Comparison of ENCODE assay signal across 35 cellular contexts in the genomic region with DNA sequence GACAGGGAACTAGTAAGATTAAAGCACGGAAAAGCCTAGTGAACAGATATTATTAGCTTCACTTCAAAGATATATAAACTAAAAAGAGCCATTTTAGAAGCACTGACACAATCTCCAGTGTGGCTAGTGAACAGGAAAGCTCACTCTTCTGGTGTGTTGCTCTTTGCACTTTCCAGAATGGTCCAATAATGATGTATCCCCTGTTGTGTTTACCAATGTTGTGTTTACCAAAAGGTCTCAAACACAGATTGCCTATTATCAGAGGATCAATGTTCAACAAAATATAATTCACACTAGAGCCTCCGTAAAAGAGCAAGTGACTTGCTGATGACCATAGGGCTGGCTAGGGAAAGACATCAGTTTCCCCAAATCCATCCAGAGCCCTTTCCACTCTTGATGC.
"Had no signal": no experiment of that assay in that cellular context is flagged by ENCODE, and none has a peak within 500 bp of the region (broad histone marks: within the 10 kb centered on the region; RNA-seq: fewer than 3 reads in every experiment).

No MANE protein-coding gene starts in this region.

- H3K36me3 ChIP-seq: adrenal gland, brain microvascular endothelial cell, breast epithelium had no signal

- H3K27me3 ChIP-seq: adrenal gland, body of pancreas, brain microvascular endothelial cell, breast epithelium had no signal

- DNase-seq: activated B cell treated with CpG ODN at 0.5 μM for 24 hours; activated CD4-positive, alpha-beta memory T cell treated with anti-CD3 and anti-CD28 coated beads for 36 hours; activated CD4-positive, alpha-beta T cell treated with anti-CD3 and anti-CD28 coated beads for 4 hours; activated CD4-positive, alpha-beta T cell treated with anti-CD3 and anti-CD28 coated beads, Interleukin-2, amount 10 ng/mL, durations not matched to agents 24 days and 14 days; activated CD4-positive, alpha-beta T cell treated with anti-CD3 and anti-CD28 coated beads, Interleukin-2, amount 50 U/mL, for 1 hour; activated CD4-positive, alpha-beta T cell treated with anti-CD3 and anti-CD28 coated beads, Interleukin-2, amount 50 U/mL, for 4 hours; activated CD4-positive, CD25-positive, alpha-beta regulatory T cell treated with anti-CD3 and anti-CD28 coated beads, Interleukin-2, amount 50 U/mL, for 72 hours; activated CD8-positive, alpha-beta memory T cell treated with anti-CD3 and anti-CD28 coated beads, Interleukin-2, amount 50 U/mL, for 4 hours; activated CD8-positive, alpha-beta T cell treated with anti-CD3 and anti-CD28 coated beads for 36 hours; activated effector memory CD4-positive, alpha-beta T cell treated with anti-CD3 and anti-CD28 coated beads, Interleukin-2, amount 50 U/mL, for 16 hours; activated gamma-delta T cell treated with Interleukin-2 at 50 U/mL for 16 hours; activated naive CD4-positive, alpha-beta T cell; activated naive CD4-positive, alpha-beta T cell treated with anti-CD3 and anti-CD28 coated beads for 36 hours; activated naive CD4-positive, alpha-beta T cell treated with anti-CD3 and anti-CD28 coated beads, Interleukin-2, amount 50 U/mL, for 16 hours; activated naive CD8-positive, alpha-beta T cell treated with anti-CD3 and anti-CD28 coated beads for 36 hours; activated T-cell treated with anti-CD3 and anti-CD28 coated beads for 4 hours; activated T-cell treated with anti-CD3 and anti-CD28 coated beads, Interleukin-2, amount 50 U/mL, for 1 hour; activated T-cell treated with anti-CD3 and anti-CD28 coated beads, Interleukin-2, amount 50 U/mL, for 4 hours; activated T-cell treated with anti-CD3 and anti-CD28 coated beads, Interleukin-2, amount 50 U/mL, for 72 hours; adrenal gland; amniotic stem cell; aorta; body of pancreas; brain microvascular endothelial cell; caudate nucleus; cerebellar nuclear complex; T-helper 1 cell; T-helper 2 cell; T-helper 9 cell had no signal

- H3K9me3 ChIP-seq: body of pancreas, breast epithelium had no signal

- H3K4me1 ChIP-seq: adrenal gland, breast epithelium had no signal

- ATAC-seq: activated CD8-positive, alpha-beta T cell treated with anti-CD3 and anti-CD28 coated beads for 36 hours; activated naive CD4-positive, alpha-beta T cell treated with anti-CD3 and anti-CD28 coated beads, Interleukin-2, amount 50 U/mL, for 72 hours; activated T-cell treated with anti-CD3 and anti-CD28 coated beads, Interleukin-2, amount 50 U/mL, for 4 hours; activated T-cell treated with anti-CD3 and anti-CD28 coated beads, Interleukin-2, amount 50 U/mL, for 72 hours; activated T-helper 17 cell treated with anti-CD3 and anti-CD28 coated beads, Interleukin-2, amount 50 U/mL, for 72 hours; body of pancreas had no signal

- H3K4me3 ChIP-seq: adrenal gland, body of pancreas, breast epithelium had no signal

- FAIRE-seq: astrocyte, TTC549 had no signal

- H3K27ac ChIP-seq: adrenal gland, body of pancreas, brain microvascular endothelial cell, breast epithelium, VCaP had no signal
